Comparison of ENCODE assay signal across 23 cellular contexts in genomic region chr5:139364466-139364865, GRCh38. TPM values are rescaled to one million over a fixed set of nuclear protein-coding genes. Genes with fewer than 3 reads are reported as not detected.
"Had no signal": no experiment of that assay in that cellular context is flagged by ENCODE, and none has a peak within 500 bp of the region (broad histone marks: within the 10 kb centered on the region; RNA-seq: fewer than 3 reads in every experiment).

No MANE protein-coding gene starts in this region.

- H3K27ac ChIP-seq: coronary artery, heart left ventricle, neural progenitor cell, ovary, stomach had no signal

- DNase-seq: dorsolateral prefrontal cortex; effector CD8-positive, alpha-beta T cell; heart left ventricle; hippocampal formation; kidney glomerular epithelial cell; mesendoderm; naive thymus-derived CD4-positive, alpha-beta T cell; nucleus accumbens; right cardiac atrium; small intestine; stimulated activated CD4-positive, alpha-beta T cell treated with anti-CD3 and anti-CD28 coated beads, Interleukin-2, amount 100 ng/mL, for 48 hours; stomach; trophoblast cell had no signal

- H3K36me3 ChIP-seq: ovary had no signal

- H3K9me3 ChIP-seq: heart left ventricle, ovary, stomach had no signal

- H3K9me3 Mint-ChIP-seq: neural progenitor cell had no signal

- H3K27me3 ChIP-seq: dorsolateral prefrontal cortex, heart left ventricle, neural progenitor cell, ovary, stomach had no signal

- H3K4me3 Mint-ChIP-seq: naive thymus-derived CD4-positive, alpha-beta T cell; neural progenitor cell had no signal

- H3K4me3 ChIP-seq: coronary artery, dorsolateral prefrontal cortex, heart left ventricle, neural progenitor cell, ovary, stomach had no signal

- H3K4me1 ChIP-seq: neural progenitor cell had no signal

- H3K4me1 Mint-ChIP-seq: neural progenitor cell had no signal

- H3K27ac Mint-ChIP-seq: neural progenitor cell, progenitor cell of endocrine pancreas had no signal

- H3K27me3 Mint-ChIP-seq: naive thymus-derived CD4-positive, alpha-beta T cell; progenitor cell of endocrine pancreas had no signal

- ATAC-seq: heart left ventricle; naive thymus-derived CD4-positive, alpha-beta T cell had no signal

RNA-seq across cellular contexts. Expression of gene SLC23A1, which starts 18.6 kb away (rescaled TPM):
- total RNA-seq: chondrocyte, frontal cortex, glomerular endothelial cell, heart left ventricle, lung microvascular endothelial cell, mononuclear cell, right cardiac atrium, urinary bladder had no signal

RNA-seq across cellular contexts. Expression of gene MZB1, which starts 25.2 kb away (rescaled TPM):
- total RNA-seq: chondrocyte, frontal cortex had no signal
